17 cellular contexts compared by ENCODE assay signal in genomic region chr1:228863776-228864175, GRCh38.
DNase-seq lines count a peak whose midpoint lies in the region; TF ChIP-seq lines count a peak whose summit lies in the region.
"Had no signal": no experiment of that assay in that cellular context is flagged by ENCODE, and none has a peak within 500 bp of the region (broad histone marks: within the 10 kb centered on the region; RNA-seq: fewer than 3 reads in every experiment).

No MANE protein-coding gene starts in this region.

- peaks cover 30 to 72% (median 63%) of the 10 kb centered on the region in 4 donors for H3K4me1 ChIP-seq in stomach

- intact Hi-C loops in stomach (cut with DNase I; ENCODE audit: low total_unique reads), result no loop called here
- intact Hi-C loops in activated T-helper 2 cell treated with anti-CD3 and anti-CD28 coated beads, Interferon-gamma antibody, Interleukin-2, Interleukin-4, amounts not matched to agents 10 μg/mL and 5 μg/mL and 100 μg/mL, durations not matched to agents 14 hours and 24 hours and 36 hours (cut with micrococcal nuclease), result no loop called here

- TF ChIP-seq EP300 in stomach (IDR thresholded peaks at IDR 0.05), result no peak

- H3K36me3 Mint-ChIP-seq in endothelial cell (ENCODE audit: low read depth, unreplicated experiment), result no peaks in the 10 kb centered on the region
- no peaks in the 10 kb centered on the region for H3K36me3 Mint-ChIP-seq in activated T-helper 2 cell treated with anti-CD3 and anti-CD28 coated beads, Interferon-gamma antibody, Interleukin-2, Interleukin-4, amounts not matched to agents 10 μg/mL and 5 μg/mL and 100 μg/mL, durations not matched to agents 14 hours and 24 hours and 36 hours (ENCODE audit: low read depth)

- TF ChIP-seq CTCF in endothelial cell (IDR thresholded peaks at IDR 0.05; ENCODE audit: unreplicated experiment), result no peak
- TF ChIP-seq CTCF in stomach (IDR thresholded peaks at IDR 0.05), result no peak

- peak overlapping the region; percentile 37 for H3K27ac Mint-ChIP-seq in endothelial cell (ENCODE audit: unreplicated experiment)
- no peak overlapping the region for H3K27ac Mint-ChIP-seq in activated T-helper 2 cell treated with anti-CD3 and anti-CD28 coated beads, Interferon-gamma antibody, Interleukin-2, Interleukin-4, amounts not matched to agents 10 μg/mL and 5 μg/mL and 100 μg/mL, durations not matched to agents 14 hours and 24 hours and 36 hours
- H3K27ac Mint-ChIP-seq: activated CD4-positive, alpha-beta memory T cell treated with anti-CD3 and anti-CD28 coated beads, Interleukin-2, amount 10 ng/mL, durations not matched to agents 7 days and 5 days; HFFc6 had no signal

- H3K9me3 ChIP-seq in stomach, result no peaks in the 10 kb centered on the region

- DNase-seq in activated CD8-positive, alpha-beta memory T cell treated with anti-CD3 and anti-CD28 coated beads for 24 hours, result peak; percentile 49
- DNase-seq in activated CD8-positive, alpha-beta memory T cell treated with anti-CD3 and anti-CD28 coated beads, Interleukin-2, amount 50 U/mL, for 48 hours, result no peak
- DNase-seq in RPMI8226, result peak; percentile 70
- DNase-seq in endothelial cell (ENCODE audit: low spot score), result no peak
- DNase-seq in stomach, result no peak
- no peak for DNase-seq in GM19238 (ENCODE audit: insufficient read length, low spot score)
- no peak for DNase-seq in SW480 (ENCODE audit: low spot score)
- no peak for DNase-seq in activated T-helper 2 cell treated with anti-CD3 and anti-CD28 coated beads, Interferon-gamma antibody, Interleukin-2, Interleukin-4, amounts not matched to agents 10 μg/mL and 5 μg/mL and 100 μg/mL, durations not matched to agents 14 hours and 24 hours and 36 hours (ENCODE audit: low spot score)
- DNase-seq: activated CD4-positive, alpha-beta memory T cell treated with anti-CD3 and anti-CD28 coated beads, Interleukin-2, amount 10 ng/mL, durations not matched to agents 7 days and 5 days; activated T-cell treated with anti-CD3 and anti-CD28 coated beads, Interleukin-2, amount 50 U/mL, for 48 hours; DMS53; erythroblast; HFFc6; NCI-H187; T-helper 1 cell; WERI-Rb-1 had no signal

- peak overlapping the region; percentile 34 to 69 (median 64) for H3K27ac ChIP-seq in stomach
- H3K27ac ChIP-seq: WERI-Rb-1 had no signal

- peaks cover 15% of the 10 kb centered on the region for H3K4me1 Mint-ChIP-seq in endothelial cell (ENCODE audit: unreplicated experiment)
- peaks cover 14% of the 10 kb centered on the region for H3K4me1 Mint-ChIP-seq in activated T-helper 2 cell treated with anti-CD3 and anti-CD28 coated beads, Interferon-gamma antibody, Interleukin-2, Interleukin-4, amounts not matched to agents 10 μg/mL and 5 μg/mL and 100 μg/mL, durations not matched to agents 14 hours and 24 hours and 36 hours (ENCODE audit: low read depth)

- no peaks in the 10 kb centered on the region for H3K27me3 ChIP-seq in stomach

- no peaks in the 10 kb centered on the region for H3K36me3 ChIP-seq in stomach
- H3K36me3 ChIP-seq: WERI-Rb-1 had no signal

- 80 to 91% (median 85%) methylated on average over 7 of the region's 7 CpGs for WGBS in stomach, 5 donors

- TF ChIP-seq POLR2A in stomach (IDR thresholded peaks at IDR 0.05), result no peak

- H3K4me3 ChIP-seq in stomach, result no peak overlapping the region

- no peaks in the 10 kb centered on the region for H3K9me3 Mint-ChIP-seq in endothelial cell (ENCODE audit: unreplicated experiment)
- no peaks in the 10 kb centered on the region for H3K9me3 Mint-ChIP-seq in activated T-helper 2 cell treated with anti-CD3 and anti-CD28 coated beads, Interferon-gamma antibody, Interleukin-2, Interleukin-4, amounts not matched to agents 10 μg/mL and 5 μg/mL and 100 μg/mL, durations not matched to agents 14 hours and 24 hours and 36 hours
- H3K9me3 Mint-ChIP-seq: activated CD4-positive, alpha-beta memory T cell treated with anti-CD3 and anti-CD28 coated beads, Interleukin-2, amount 10 ng/mL, durations not matched to agents 7 days and 5 days; neural crest cell had no signal

- peaks cover 6% of the 10 kb centered on the region for H3K27me3 Mint-ChIP-seq in endothelial cell (ENCODE audit: unreplicated experiment)
- H3K27me3 Mint-ChIP-seq in activated T-helper 2 cell treated with anti-CD3 and anti-CD28 coated beads, Interferon-gamma antibody, Interleukin-2, Interleukin-4, amounts not matched to agents 10 μg/mL and 5 μg/mL and 100 μg/mL, durations not matched to agents 14 hours and 24 hours and 36 hours (ENCODE audit: low read depth), result peaks cover 9% of the 10 kb centered on the region
- H3K27me3 Mint-ChIP-seq: activated CD4-positive, alpha-beta memory T cell treated with anti-CD3 and anti-CD28 coated beads, Interleukin-2, amount 10 ng/mL, durations not matched to agents 7 days and 5 days had no signal

- H3K4me3 Mint-ChIP-seq in endothelial cell (ENCODE audit: unreplicated experiment), result no peak overlapping the region
- H3K4me3 Mint-ChIP-seq in activated T-helper 2 cell treated with anti-CD3 and anti-CD28 coated beads, Interferon-gamma antibody, Interleukin-2, Interleukin-4, amounts not matched to agents 10 μg/mL and 5 μg/mL and 100 μg/mL, durations not matched to agents 14 hours and 24 hours and 36 hours (ENCODE audit: low read depth), result no peak overlapping the region
- H3K4me3 Mint-ChIP-seq: activated CD4-positive, alpha-beta memory T cell treated with anti-CD3 and anti-CD28 coated beads, Interleukin-2, amount 10 ng/mL, durations not matched to agents 7 days and 5 days; HFFc6; neural crest cell had no signal

Comparison
In these comparisons a context has a peak if more than half of its experiments do, and no peak if none do; other contexts are left out.
1. DNase-seq: peak in activated CD8-positive, alpha-beta memory T cell treated with anti-CD3 and anti-CD28 coated beads for 24 hours (single experiment) and RPMI8226 (single experiment); none in activated CD8-positive, alpha-beta memory T cell treated with anti-CD3 and anti-CD28 coated beads, Interleukin-2, amount 50 U/mL, for 48 hours (single experiment), endothelial cell (single experiment), stomach (single experiment), GM19238 (single experiment), SW480 (single experiment) and activated T-helper 2 cell treated with anti-CD3 and anti-CD28 coated beads, Interferon-gamma antibody, Interleukin-2, Interleukin-4, amounts not matched to agents 10 μg/mL and 5 μg/mL and 100 μg/mL, durations not matched to agents 14 hours and 24 hours and 36 hours (single experiment).